ENCODE assay signal across 26 cellular contexts in the genomic region with DNA sequence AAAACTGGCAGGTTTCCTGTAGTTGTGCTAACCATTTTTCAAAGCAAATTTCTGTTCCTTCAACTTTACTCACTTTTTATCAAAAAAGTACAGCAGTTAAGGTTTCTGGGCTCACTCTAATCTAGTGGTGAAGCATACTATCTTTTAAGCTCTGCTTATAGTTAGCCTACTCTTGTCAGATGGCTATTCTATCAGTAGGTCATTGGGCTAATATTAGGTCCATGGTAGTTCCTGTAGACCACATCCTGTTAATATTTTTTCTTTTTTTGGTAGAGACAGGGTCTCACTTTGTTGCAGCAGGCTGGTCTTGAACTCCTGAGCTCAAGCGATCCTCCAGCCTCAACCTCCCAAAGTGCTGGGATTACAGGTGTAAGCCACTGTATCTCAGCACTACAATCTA.
DNase-seq lines count a peak whose midpoint lies in the region; ATAC-seq, FAIRE-seq and TF ChIP-seq lines count a peak whose summit lies in the region.
"Had no signal": no experiment of that assay in that cellular context is flagged by ENCODE, and none has a peak within 500 bp of the region (broad histone marks: within the 10 kb centered on the region; RNA-seq: fewer than 3 reads in every experiment).

No MANE protein-coding gene starts in this region.

- H3K79me2 ChIP-seq in DOHH2 (ENCODE audit: control insufficient read depth, low read length) = no peaks in the 10 kb centered on the region

- no peak overlapping the region for H3K27ac ChIP-seq in DOHH2 (ENCODE audit: low read depth, low read length)
- H3K27ac ChIP-seq: BLaER1 had no signal

- H3K9me3 ChIP-seq in DOHH2 (ENCODE audit: control insufficient read depth, insufficient read depth, low read length) = no peaks in the 10 kb centered on the region
- H3K9me3 ChIP-seq: BE2C, BLaER1 had no signal

- FAIRE-seq in D721Med (lab: Jason Lieb, UNC) = peak; percentile 21
- FAIRE-seq in HTR-8/SVneo (lab: Jason Lieb, UNC) = no peak
- FAIRE-seq: G401.6, GM12892, GM18507 had no signal

- H3K27me3 ChIP-seq in DOHH2 (ENCODE audit: control insufficient read depth, low read length) = no peaks in the 10 kb centered on the region
- H3K27me3 ChIP-seq: BE2C, BLaER1 had no signal

- peaks cover 12% of the 10 kb centered on the region for H3K36me3 ChIP-seq in DOHH2 (ENCODE audit: control insufficient read depth, low read length)
- H3K36me3 ChIP-seq: BE2C had no signal

- H3F3A ChIP-seq in DOHH2 (ENCODE audit: control insufficient read depth, insufficient read depth) = no peaks in the 10 kb centered on the region

- no peaks in the 10 kb centered on the region for H3K9me2 ChIP-seq in DOHH2 (replicated peaks; ENCODE audit: control insufficient read depth, low read length)

- peak overlapping the region; percentile 15; the same call in 1 of the 2 replicates for H3K4me2 ChIP-seq in DOHH2 (ENCODE audit: low read length)
- H3K4me2 ChIP-seq: BLaER1 had no signal

- H4K20me1 ChIP-seq in DOHH2 (ENCODE audit: control insufficient read depth, insufficient read depth, low read depth, low read length) = no peaks in the 10 kb centered on the region
- H4K20me1 ChIP-seq: BLaER1 had no signal

- H3K4me3 ChIP-seq in DOHH2 (ENCODE audit: low read length) = no peak overlapping the region
- H3K4me3 ChIP-seq: BLaER1 had no signal

- TF ChIP-seq CTCF in D721Med (IDR thresholded peaks at IDR 0.05; ENCODE audit: insufficient read depth, missing control alignments) (no peak), DOHH2 (IDR thresholded peaks at IDR 0.05; ENCODE audit: low read depth, low read length, poor library complexity, severe bottlenecking) (no peak)

- H3K4me1 ChIP-seq in DOHH2 (ENCODE audit: control insufficient read depth, low read length) = peaks cover 9% of the 10 kb centered on the region
- H3K4me1 ChIP-seq: BE2C, BLaER1 had no signal

- peak; percentile 53 for ATAC-seq in GM18519 (IDR thresholded peaks at IDR 0.05; ENCODE audit: low FRiP score, unreplicated experiment)
- ATAC-seq in HG03175 (IDR thresholded peaks at IDR 0.05; ENCODE audit: unreplicated experiment) = peak; percentile 62

- DNase-seq in D721Med (ENCODE audit: insufficient read length, low spot score) (no peak), T-helper 9 cell (no peak), DMS 273 (lab: John Stamatoyannopoulos, UW; ENCODE audit: unreplicated experiment) (no peak), HTR-8/SVneo (ENCODE audit: insufficient read length, low spot score) (no peak)
- no peak for DNase-seq in stimulated activated CD8-positive, alpha-beta memory T cell treated with anti-CD3 and anti-CD28 coated beads, Interleukin-4, amount 100 ng/mL, for 48 hours
- DNase-seq: 8988T; ACHN; BE2C; C1 segment of cervical spinal cord; CD4-positive, alpha-beta memory T cell; CD4-positive, CD25-positive, alpha-beta regulatory T cell; CD8-positive, alpha-beta memory T cell; COR-L47; DMS 273 treated with DMSO at 0.1 percent for 48 hours; DMS153; DMS53; DMS79; DND-41; GF-D8 had no signal
